ENCODE assay signal across 8 cellular contexts in the genomic region with DNA sequence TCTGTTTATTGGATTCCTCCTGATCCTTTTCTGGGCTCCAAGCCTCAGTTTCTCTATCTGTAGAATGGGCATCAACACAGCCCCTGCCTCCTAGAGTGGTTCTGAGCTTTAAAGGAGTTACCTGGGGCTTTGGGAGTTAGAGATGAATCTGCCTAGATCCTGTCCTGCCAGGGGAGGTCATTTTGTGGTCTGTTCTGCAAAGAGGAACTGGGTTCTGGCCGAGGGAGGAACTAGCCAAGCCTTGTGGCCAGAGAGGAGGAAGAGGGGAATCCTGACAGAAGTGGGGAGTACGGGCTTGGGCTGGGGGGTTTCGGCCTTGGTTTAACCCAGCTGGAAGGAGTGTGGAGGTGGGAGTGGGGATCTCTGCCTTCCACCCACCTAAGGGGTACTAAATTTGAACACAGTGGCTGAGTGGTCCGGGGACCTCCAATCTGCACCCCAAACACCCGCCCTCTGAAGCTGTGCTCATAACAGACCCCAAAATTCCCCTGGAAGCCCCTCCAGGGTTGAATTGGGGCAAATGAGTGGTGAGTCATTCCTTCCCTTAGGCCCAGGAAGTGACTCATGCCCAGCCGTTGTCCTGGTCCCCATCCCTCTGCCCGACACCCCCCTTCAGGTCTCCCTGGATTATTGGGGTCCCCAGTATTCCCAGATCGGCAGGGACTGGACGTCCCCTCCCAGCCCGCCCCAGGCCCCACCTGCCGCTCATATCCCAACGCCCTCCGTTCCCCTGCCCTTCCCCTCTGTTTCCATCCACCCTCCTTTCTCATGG. TPM values are rescaled to one million over a fixed set of nuclear protein-coding genes. Genes with fewer than 3 reads are reported as not detected.
DNase-seq lines count a peak whose midpoint lies in the region; ATAC-seq, FAIRE-seq and TF ChIP-seq lines count a peak whose summit lies in the region.

No MANE protein-coding gene starts in this region.

- H3K27me3 Mint-ChIP-seq in activated T-helper 17 cell treated with anti-CD3 and anti-CD28 coated beads, Interleukin-2, amount 50 U/mL, for 72 hours, result no peaks in the 10 kb centered on the region

- peak; percentile 30 for ATAC-seq in activated T-helper 17 cell treated with anti-CD3 and anti-CD28 coated beads, Interleukin-2, amount 50 U/mL, for 72 hours (replicated peaks)
- ATAC-seq in HG03045 (IDR thresholded peaks at IDR 0.05; ENCODE audit: unreplicated experiment) (no peak), GM18511 (IDR thresholded peaks at IDR 0.05; ENCODE audit: unreplicated experiment) (no peak)

- peak overlapping the region; percentile 92 for H3K4me3 Mint-ChIP-seq in activated T-helper 17 cell treated with anti-CD3 and anti-CD28 coated beads, Interleukin-2, amount 50 U/mL, for 72 hours

- H3K27ac Mint-ChIP-seq in activated T-helper 17 cell treated with anti-CD3 and anti-CD28 coated beads, Interleukin-2, amount 50 U/mL, for 72 hours, result peak overlapping the region; percentile 99

- no peaks in the 10 kb centered on the region for H3K27me3 ChIP-seq in right atrium auricular region

- peaks cover 0 to 56% of the 10 kb centered on the region in 2 donors for H3K4me1 ChIP-seq in right atrium auricular region

- no peak for DNase-seq in GM18507 (ENCODE audit: extremely low spot score, insufficient read length, low read depth)
- DNase-seq in NOMO-1 (lab: John Stamatoyannopoulos, UW; ENCODE audit: unreplicated experiment in 2 of 2), result peak; percentile 78 to 80
- DNase-seq in right atrium auricular region (ENCODE audit: low spot score), result peak; percentile 68
- peak; percentile 46 for DNase-seq in stimulated activated CD4-positive, alpha-beta T cell treated with anti-CD3 and anti-CD28 coated beads, Interleukin-4, amount 100 ng/mL, for 1 hour
- DNase-seq in NCI-H2029 (lab: John Stamatoyannopoulos, UW), result no peak

- peak overlapping the region; percentile 84 to 93 for H3K27ac ChIP-seq in right atrium auricular region

- peaks cover 13% of the 10 kb centered on the region for H3K4me1 Mint-ChIP-seq in activated T-helper 17 cell treated with anti-CD3 and anti-CD28 coated beads, Interleukin-2, amount 50 U/mL, for 72 hours

- H3K9me3 Mint-ChIP-seq in activated T-helper 17 cell treated with anti-CD3 and anti-CD28 coated beads, Interleukin-2, amount 50 U/mL, for 72 hours, result no peaks in the 10 kb centered on the region

- peaks cover 84% of the 10 kb centered on the region for H3K36me3 Mint-ChIP-seq in activated T-helper 17 cell treated with anti-CD3 and anti-CD28 coated beads, Interleukin-2, amount 50 U/mL, for 72 hours (ENCODE audit: low read depth)

- FAIRE-seq in GM18507 (lab: Jason Lieb, UNC), result peak; percentile 86

- H3K9me3 ChIP-seq in right atrium auricular region, result no peaks in the 10 kb centered on the region

- H3K36me3 ChIP-seq in right atrium auricular region, result no peaks in the 10 kb centered on the region

- peak overlapping the region; percentile 28 to 61 for H3K4me3 ChIP-seq in right atrium auricular region

- TF ChIP-seq CTCF in right atrium auricular region (IDR thresholded peaks at IDR 0.05), result no peak

RNA-seq across cellular contexts. Expression of a gene that starts 2.8 kb away (rescaled TPM):
- 100 to 1,000 TPM; 184 to 261 TPM for total RNA-seq in activated T-helper 17 cell treated with anti-CD3 and anti-CD28 coated beads, Interleukin-2, amount 50 U/mL, for 72 hours
- total RNA-seq in right atrium auricular region, result 10 to 100 TPM; 33.9 to 37.3 TPM

RNA-seq across cellular contexts. Expression of a gene that starts 35.1 kb away (rescaled TPM):
- total RNA-seq in activated T-helper 17 cell treated with anti-CD3 and anti-CD28 coated beads, Interleukin-2, amount 50 U/mL, for 72 hours, result 100 to 1,000 TPM; 132 to 260 TPM
- total RNA-seq in right atrium auricular region, result 10 to 100 TPM; 25.5 to 29.8 TPM

RNA-seq across cellular contexts. Expression of a gene that starts 49.0 kb away (rescaled TPM):
- 100 to 1,000 TPM; 121 to 171 TPM for total RNA-seq in activated T-helper 17 cell treated with anti-CD3 and anti-CD28 coated beads, Interleukin-2, amount 50 U/mL, for 72 hours
- 100 to 1,000 TPM in 1 of 2 donors, 10 to 100 TPM in 1; 87.2 to 111 TPM for total RNA-seq in right atrium auricular region

Comparison
In these comparisons a context has a peak if more than half of its experiments do, and no peak if none do; other contexts are left out.
1. DNase-seq: peak in NOMO-1 (2 of 2), right atrium auricular region (single experiment) and stimulated activated CD4-positive, alpha-beta T cell treated with anti-CD3 and anti-CD28 coated beads, Interleukin-4, amount 100 ng/mL, for 1 hour (single experiment); none in GM18507 (single experiment) and NCI-H2029 (single experiment).
2. RNA of a gene that starts 2.8 kb away (total RNA-seq): 184 to 261 TPM in activated T-helper 17 cell treated with anti-CD3 and anti-CD28 coated beads, Interleukin-2, amount 50 U/mL, for 72 hours; 33.9 to 37.3 TPM in right atrium auricular region; every median in the first group is over 4 times any median in the second.
3. RNA of a gene that starts 35.1 kb away (total RNA-seq): 132 to 260 TPM in activated T-helper 17 cell treated with anti-CD3 and anti-CD28 coated beads, Interleukin-2, amount 50 U/mL, for 72 hours; 25.5 to 29.8 TPM in right atrium auricular region; every median in the first group is over 4 times any median in the second.